In genomic region chr2:240579071-240579762, GRCh38 we compare ENCODE assay signal across 9 cellular contexts. TPM values are rescaled to one million over a fixed set of nuclear protein-coding genes. Genes with fewer than 3 reads are reported as not detected.
DNase-seq lines count a peak whose midpoint lies in the region; ATAC-seq and TF ChIP-seq lines count a peak whose summit lies in the region.
"Had no signal": no experiment of that assay in that cellular context is flagged by ENCODE, and none has a peak within 500 bp of the region (broad histone marks: within the 10 kb centered on the region; RNA-seq: fewer than 3 reads in every experiment).

No MANE protein-coding gene starts in this region.

- H2AK5ac ChIP-seq in mesendoderm (ENCODE audit: low read length): no peak overlapping the region

- H3K4me3 ChIP-seq in mesendoderm (ENCODE audit: low read length): no peak overlapping the region

- intact Hi-C loops in activated T-helper 1 cell treated with anti-CD3 and anti-CD28 coated beads, Interleukin-12 subunit alpha, Interleukin-12 subunit beta, Interleukin-2, Interleukin-4 antibody, amounts not matched to agents 30 ng/mL and 10 ng/mL and 1 ng/mL, durations not matched to agents 14 hours and 24 hours and 36 hours (cut with micrococcal nuclease): no loop called here

- no peak overlapping the region for H3K4me2 ChIP-seq in mesendoderm (ENCODE audit: low read length)

- WGBS in mesendoderm (ENCODE audit: extremely low coverage, insufficient coverage, low lambda C conversion rate): no CpG with 5 or more reads among the region's 12 CpGs

- no peak overlapping the region for H2BK5ac ChIP-seq in mesendoderm (ENCODE audit: low read length)

- peak overlapping the region; percentile 68 for H3K27ac Mint-ChIP-seq in activated T-cell treated with anti-CD3 and anti-CD28 coated beads, Interleukin-2, amount 50 U/mL, for 72 hours
- H3K27ac Mint-ChIP-seq in activated T-helper 1 cell treated with anti-CD3 and anti-CD28 coated beads, Interleukin-12 subunit alpha, Interleukin-12 subunit beta, Interleukin-2, Interleukin-4 antibody, amounts not matched to agents 30 ng/mL and 10 ng/mL and 1 ng/mL, durations not matched to agents 14 hours and 24 hours and 36 hours: peak overlapping the region; percentile 63
- H3K27ac Mint-ChIP-seq in immature natural killer cell (peak overlapping the region; percentile 49 to 80 (median 72)), type B pancreatic cell (peak overlapping the region; percentile 63)
- H3K27ac Mint-ChIP-seq: mesothelial cell of epicardium had no signal

- no peak overlapping the region for H2BK120ac ChIP-seq in mesendoderm (ENCODE audit: low read depth, low read length)

- H3K4ac ChIP-seq in mesendoderm (ENCODE audit: low read depth, low read length): no peak overlapping the region

- no peak overlapping the region for H3K27ac ChIP-seq in mesendoderm (ENCODE audit: low read depth, low read length)

- no peaks in the 10 kb centered on the region for H3K4me1 ChIP-seq in mesendoderm (ENCODE audit: control insufficient read depth, low read depth, low read length)

- H3K79me2 ChIP-seq in mesendoderm (ENCODE audit: control insufficient read depth, insufficient read depth, low read length): peaks cover 2% of the 10 kb centered on the region

- no peak for DNase-seq in activated T-cell treated with anti-CD3 and anti-CD28 coated beads, Interleukin-2, amount 50 U/mL, for 72 hours
- no peak for DNase-seq in activated T-cell treated with anti-CD3 and anti-CD28 coated beads, Interleukin-2, amount 50 U/mL, for 48 hours
- no peak for DNase-seq in activated T-helper 1 cell treated with anti-CD3 and anti-CD28 coated beads, Interleukin-12 subunit alpha, Interleukin-12 subunit beta, Interleukin-2, Interleukin-4 antibody, amounts not matched to agents 30 ng/mL and 10 ng/mL and 1 ng/mL, durations not matched to agents 14 hours and 24 hours and 36 hours (ENCODE audit: low spot score)
- no peak for DNase-seq in immature natural killer cell
- no peak for DNase-seq in type B pancreatic cell (ENCODE audit: extremely low spot score, unreplicated experiment)
- no peak for DNase-seq in SIG-M5 (lab: John Stamatoyannopoulos, UW)
- no peak for DNase-seq in mesenteric fat pad (ENCODE audit: low spot score)
- no peak for DNase-seq in mesendoderm

- no peak overlapping the region for H3K18ac ChIP-seq in mesendoderm (ENCODE audit: low read length)

- no peak overlapping the region for H3K9ac ChIP-seq in mesendoderm (ENCODE audit: low read length)

- peak; percentile 10 to 33 for ATAC-seq in activated T-cell treated with anti-CD3 and anti-CD28 coated beads, Interleukin-2, amount 50 U/mL, for 72 hours (replicated peaks in 1 of 2)

- peak overlapping the region; percentile 33 to 60 for H3K4me3 Mint-ChIP-seq in activated T-cell treated with anti-CD3 and anti-CD28 coated beads, Interleukin-2, amount 50 U/mL, for 72 hours
- peak overlapping the region; percentile 15 for H3K4me3 Mint-ChIP-seq in activated T-helper 1 cell treated with anti-CD3 and anti-CD28 coated beads, Interleukin-12 subunit alpha, Interleukin-12 subunit beta, Interleukin-2, Interleukin-4 antibody, amounts not matched to agents 30 ng/mL and 10 ng/mL and 1 ng/mL, durations not matched to agents 14 hours and 24 hours and 36 hours
- H3K4me3 Mint-ChIP-seq in immature natural killer cell: peak overlapping the region in 2 of 5 donors; percentile 40 to 46
- H3K4me3 Mint-ChIP-seq in type B pancreatic cell: no peak overlapping the region
- H3K4me3 Mint-ChIP-seq: mesothelial cell of epicardium had no signal

- H3K36me3 ChIP-seq in mesendoderm (ENCODE audit: control insufficient read depth, insufficient read depth, low read length): no peaks in the 10 kb centered on the region

- no peak overlapping the region for H3K56ac ChIP-seq in mesendoderm (ENCODE audit: low read length)

- no peaks in the 10 kb centered on the region for H3K27me3 Mint-ChIP-seq in activated T-cell treated with anti-CD3 and anti-CD28 coated beads, Interleukin-2, amount 50 U/mL, for 72 hours (ENCODE audit: low read depth)
- H3K27me3 Mint-ChIP-seq in activated T-helper 1 cell treated with anti-CD3 and anti-CD28 coated beads, Interleukin-12 subunit alpha, Interleukin-12 subunit beta, Interleukin-2, Interleukin-4 antibody, amounts not matched to agents 30 ng/mL and 10 ng/mL and 1 ng/mL, durations not matched to agents 14 hours and 24 hours and 36 hours (ENCODE audit: insufficient read depth): no peaks in the 10 kb centered on the region
- H3K27me3 Mint-ChIP-seq in immature natural killer cell (ENCODE audit: low read depth in 3 of 3): peaks cover 0 to 7% (median 3%) of the 10 kb centered on the region in 3 donors
- H3K27me3 Mint-ChIP-seq in type B pancreatic cell: no peaks in the 10 kb centered on the region

- H3K79me1 ChIP-seq in mesendoderm (ENCODE audit: low read length): peaks cover 9% of the 10 kb centered on the region

- peaks cover 2 to 15% of the 10 kb centered on the region in 2 donors for H3K36me3 Mint-ChIP-seq in activated T-cell treated with anti-CD3 and anti-CD28 coated beads, Interleukin-2, amount 50 U/mL, for 72 hours (ENCODE audit: insufficient read depth in 2 of 2)
- peaks cover 16% of the 10 kb centered on the region for H3K36me3 Mint-ChIP-seq in activated T-helper 1 cell treated with anti-CD3 and anti-CD28 coated beads, Interleukin-12 subunit alpha, Interleukin-12 subunit beta, Interleukin-2, Interleukin-4 antibody, amounts not matched to agents 30 ng/mL and 10 ng/mL and 1 ng/mL, durations not matched to agents 14 hours and 24 hours and 36 hours (ENCODE audit: low read depth)
- H3K36me3 Mint-ChIP-seq in immature natural killer cell (peaks cover 3 to 8% (median 5%) of the 10 kb centered on the region in 3 donors), type B pancreatic cell (peaks cover 22% of the 10 kb centered on the region)

- no peak for TF ChIP-seq CTCF in type B pancreatic cell (conservative IDR thresholded peaks at IDR 0.05)

- H4K8ac ChIP-seq in mesendoderm (ENCODE audit: low read depth, low read length): no peak overlapping the region

- no peak overlapping the region for H3K23ac ChIP-seq in mesendoderm (ENCODE audit: low read length)

- no peaks in the 10 kb centered on the region for H3K27me3 ChIP-seq in mesendoderm (ENCODE audit: insufficient read depth, low read length, poor library complexity)

- H3K4me1 Mint-ChIP-seq in activated T-cell treated with anti-CD3 and anti-CD28 coated beads, Interleukin-2, amount 50 U/mL, for 72 hours (ENCODE audit: low read depth): peaks cover 42% of the 10 kb centered on the region
- H3K4me1 Mint-ChIP-seq in activated T-helper 1 cell treated with anti-CD3 and anti-CD28 coated beads, Interleukin-12 subunit alpha, Interleukin-12 subunit beta, Interleukin-2, Interleukin-4 antibody, amounts not matched to agents 30 ng/mL and 10 ng/mL and 1 ng/mL, durations not matched to agents 14 hours and 24 hours and 36 hours (ENCODE audit: low read depth): peaks cover 29% of the 10 kb centered on the region
- peaks cover 30 to 50% of the 10 kb centered on the region in 2 donors for H3K4me1 Mint-ChIP-seq in immature natural killer cell
- peaks cover 19% of the 10 kb centered on the region for H3K4me1 Mint-ChIP-seq in type B pancreatic cell (ENCODE audit: unreplicated experiment)
- H3K4me1 Mint-ChIP-seq: mesothelial cell of epicardium had no signal

- no peaks in the 10 kb centered on the region for H3K9me3 Mint-ChIP-seq in activated T-cell treated with anti-CD3 and anti-CD28 coated beads, Interleukin-2, amount 50 U/mL, for 72 hours
- no peaks in the 10 kb centered on the region for H3K9me3 Mint-ChIP-seq in activated T-helper 1 cell treated with anti-CD3 and anti-CD28 coated beads, Interleukin-12 subunit alpha, Interleukin-12 subunit beta, Interleukin-2, Interleukin-4 antibody, amounts not matched to agents 30 ng/mL and 10 ng/mL and 1 ng/mL, durations not matched to agents 14 hours and 24 hours and 36 hours
- H3K9me3 Mint-ChIP-seq in immature natural killer cell (no peaks in the 10 kb centered on the region), type B pancreatic cell (no peaks in the 10 kb centered on the region)

- H4K5ac ChIP-seq in mesendoderm (ENCODE audit: low read length): no peak overlapping the region

- no peak overlapping the region for H2BK15ac ChIP-seq in mesendoderm (replicated peaks; ENCODE audit: low read depth)

RNA-seq across cellular contexts. Expression of gene CAPN10, which starts 7.3 kb away (rescaled TPM):
- 10 to 100 TPM; 36.9 to 43.7 TPM for total RNA-seq in activated T-cell treated with anti-CD3 and anti-CD28 coated beads, Interleukin-2, amount 50 U/mL, for 72 hours
- 49.8 and 55.4 TPM in 2 replicates for total RNA-seq in activated T-helper 1 cell treated with anti-CD3 and anti-CD28 coated beads, Interleukin-12 subunit alpha, Interleukin-12 subunit beta, Interleukin-2, Interleukin-4 antibody, amounts not matched to agents 30 ng/mL and 10 ng/mL and 1 ng/mL, durations not matched to agents 14 hours and 24 hours and 36 hours
- polyA plus RNA-seq in immature natural killer cell: 10 to 100 TPM in 2 of 3 donors, 1 to 10 TPM in 1; 9.7 to 22.5 (median 11.6) TPM
- total RNA-seq in type B pancreatic cell (ENCODE audit: low replicate concordance) (36.3 and 55.2 TPM in 2 replicates), mesenteric fat pad (18.2 TPM)
- 11.8 TPM for polyA plus RNA-seq in mesendoderm (2013, experiment 1 of 2)
- 11.6 TPM for polyA plus RNA-seq in mesendoderm (2013, experiment 2 of 2)

RNA-seq across cellular contexts. Expression of gene RNPEPL1, which starts 10.9 kb away (rescaled TPM):
- 10 to 100 TPM; 74.0 to 77.3 TPM for total RNA-seq in activated T-cell treated with anti-CD3 and anti-CD28 coated beads, Interleukin-2, amount 50 U/mL, for 72 hours
- 61.8 and 62.8 TPM in 2 replicates for total RNA-seq in activated T-helper 1 cell treated with anti-CD3 and anti-CD28 coated beads, Interleukin-12 subunit alpha, Interleukin-12 subunit beta, Interleukin-2, Interleukin-4 antibody, amounts not matched to agents 30 ng/mL and 10 ng/mL and 1 ng/mL, durations not matched to agents 14 hours and 24 hours and 36 hours
- polyA plus RNA-seq in immature natural killer cell: 10 to 100 TPM; 46.5 to 51.4 (median 49.9) TPM
- total RNA-seq in type B pancreatic cell (ENCODE audit: low replicate concordance) (40.5 and 66.4 TPM in 2 replicates), mesenteric fat pad (69.9 TPM)
- polyA plus RNA-seq in mesendoderm (2013, experiment 1 of 2): 5.8 TPM
- 5.3 TPM for polyA plus RNA-seq in mesendoderm (2013, experiment 2 of 2)

RNA-seq across cellular contexts. Expression of gene DUSP28, which starts 19.1 kb away (rescaled TPM):
- total RNA-seq in activated T-cell treated with anti-CD3 and anti-CD28 coated beads, Interleukin-2, amount 50 U/mL, for 72 hours: 1 to 10 TPM; 7.1 to 7.3 TPM
- 8.6 and 10.7 TPM in 2 replicates for total RNA-seq in activated T-helper 1 cell treated with anti-CD3 and anti-CD28 coated beads, Interleukin-12 subunit alpha, Interleukin-12 subunit beta, Interleukin-2, Interleukin-4 antibody, amounts not matched to agents 30 ng/mL and 10 ng/mL and 1 ng/mL, durations not matched to agents 14 hours and 24 hours and 36 hours
- polyA plus RNA-seq in immature natural killer cell: 10 to 100 TPM; 13.7 to 27.4 (median 27.4) TPM
- total RNA-seq in type B pancreatic cell (ENCODE audit: low replicate concordance) (4.3 and 6.4 TPM in 2 replicates), mesenteric fat pad (3.8 TPM)
- 1.6 TPM for polyA plus RNA-seq in mesendoderm (2013, experiment 1 of 2)
- polyA plus RNA-seq in mesendoderm (2013, experiment 2 of 2): 1.6 TPM

RNA-seq across cellular contexts. Expression of gene ANKMY1, which starts 21.4 kb away (rescaled TPM):
- total RNA-seq in activated T-cell treated with anti-CD3 and anti-CD28 coated beads, Interleukin-2, amount 50 U/mL, for 72 hours: 10 to 100 TPM; 31.6 to 44.9 TPM
- 21.9 and 25.2 TPM in 2 replicates for total RNA-seq in activated T-helper 1 cell treated with anti-CD3 and anti-CD28 coated beads, Interleukin-12 subunit alpha, Interleukin-12 subunit beta, Interleukin-2, Interleukin-4 antibody, amounts not matched to agents 30 ng/mL and 10 ng/mL and 1 ng/mL, durations not matched to agents 14 hours and 24 hours and 36 hours
- polyA plus RNA-seq in immature natural killer cell: 10 to 100 TPM in 1 of 3 donors, 1 to 10 TPM in 2; 5.6 to 12.4 (median 7.3) TPM
- 13.4 and 16.8 TPM in 2 replicates for total RNA-seq in type B pancreatic cell (ENCODE audit: low replicate concordance)
- 11.4 TPM for total RNA-seq in mesenteric fat pad
- 2.1 TPM for polyA plus RNA-seq in mesendoderm (2013, experiment 1 of 2)
- polyA plus RNA-seq in mesendoderm (2013, experiment 2 of 2): 1.9 TPM

RNA-seq across cellular contexts. Expression of gene GPR35, which starts 46.1 kb away (rescaled TPM):
- total RNA-seq in activated T-cell treated with anti-CD3 and anti-CD28 coated beads, Interleukin-2, amount 50 U/mL, for 72 hours: 10 to 100 TPM; 48.2 to 50.7 TPM
- 7.6 and 8.2 TPM in 2 replicates for total RNA-seq in activated T-helper 1 cell treated with anti-CD3 and anti-CD28 coated beads, Interleukin-12 subunit alpha, Interleukin-12 subunit beta, Interleukin-2, Interleukin-4 antibody, amounts not matched to agents 30 ng/mL and 10 ng/mL and 1 ng/mL, durations not matched to agents 14 hours and 24 hours and 36 hours
- 1 to 10 TPM in 1 of 3 donors, under 1 TPM in 1, not detected in 1; 0.89 to 1.6 TPM for polyA plus RNA-seq in immature natural killer cell
- total RNA-seq in type B pancreatic cell (ENCODE audit: low replicate concordance) (3.6 and 3.9 TPM in 2 replicates), mesenteric fat pad (1.9 TPM)
- 0.10 TPM for polyA plus RNA-seq in mesendoderm (2013, experiment 1 of 2)
- 0.13 TPM for polyA plus RNA-seq in mesendoderm (2013, experiment 2 of 2)
